ENCODE assay signal across 8 cellular contexts in the genomic region with DNA sequence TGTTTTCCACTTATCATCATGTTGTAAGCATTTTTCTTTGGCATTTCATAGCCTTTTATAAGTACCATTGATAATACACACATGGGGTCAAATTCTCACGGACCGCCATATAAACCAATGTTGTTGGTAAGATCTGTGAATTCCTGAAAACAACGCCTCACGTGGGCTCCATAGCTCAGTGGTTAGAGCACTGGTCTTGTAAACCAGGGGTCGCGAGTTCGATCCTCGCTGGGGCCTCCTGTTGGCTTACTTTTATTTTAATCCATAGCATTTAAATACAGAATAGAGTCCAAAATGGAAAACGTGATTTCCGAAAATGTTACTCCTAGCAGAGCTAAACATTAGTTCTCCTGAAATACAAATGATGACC.
DNase-seq lines count a peak whose midpoint lies in the region; ATAC-seq and TF ChIP-seq lines count a peak whose summit lies in the region.

No MANE protein-coding gene starts in this region.

- H3K36me3 Mint-ChIP-seq in chondrocyte (ENCODE audit: low read depth) = peaks cover 1% of the 10 kb centered on the region

- H3K27ac Mint-ChIP-seq in chondrocyte (ENCODE audit: unreplicated experiment) = peak overlapping the region; percentile 76

- H3K9me3 Mint-ChIP-seq in chondrocyte (ENCODE audit: low read depth) = no peaks in the 10 kb centered on the region

- H3K4me3 Mint-ChIP-seq in chondrocyte (ENCODE audit: unreplicated experiment) = peak overlapping the region; percentile 65

- DNase-seq in GM04504 (ENCODE audit: low read depth) (peak; percentile 43), NCI-H1436 treated with DMSO at 0.1 percent for 48 hours (lab: John Stamatoyannopoulos, UW) (peak; percentile 19), chondrocyte (ENCODE audit: low spot score) (no peak), left lobe of liver (ENCODE audit: low spot score) (peak; percentile 52)
- DNase-seq in activated CD4-positive, CD25-positive, alpha-beta regulatory T cell treated with anti-CD3 and anti-CD28 coated beads, Interleukin-2, amount 50 U/mL, for 72 hours = peak; percentile 63
- DNase-seq in stimulated activated CD4-positive, alpha-beta T cell treated with anti-CD3 and anti-CD28 coated beads, Interleukin-4, amount 100 ng/mL, for 1 hour = peak; percentile 75

- no peaks in the 10 kb centered on the region for H3K27me3 Mint-ChIP-seq in chondrocyte (ENCODE audit: low read depth)

- no peak for TF ChIP-seq CTCF in chondrocyte (IDR thresholded peaks at IDR 0.05)

- ATAC-seq in HG02610 (IDR thresholded peaks at IDR 0.05; ENCODE audit: unreplicated experiment) = peak; percentile 28
- no peak for ATAC-seq in left lobe of liver
- no peak for ATAC-seq in HG03196 (IDR thresholded peaks at IDR 0.05; ENCODE audit: unreplicated experiment)

- peaks cover 11% of the 10 kb centered on the region for H3K4me1 Mint-ChIP-seq in chondrocyte (ENCODE audit: low read depth)
